Comparison of ENCODE assay signal across 8 cellular contexts in the genomic region with DNA sequence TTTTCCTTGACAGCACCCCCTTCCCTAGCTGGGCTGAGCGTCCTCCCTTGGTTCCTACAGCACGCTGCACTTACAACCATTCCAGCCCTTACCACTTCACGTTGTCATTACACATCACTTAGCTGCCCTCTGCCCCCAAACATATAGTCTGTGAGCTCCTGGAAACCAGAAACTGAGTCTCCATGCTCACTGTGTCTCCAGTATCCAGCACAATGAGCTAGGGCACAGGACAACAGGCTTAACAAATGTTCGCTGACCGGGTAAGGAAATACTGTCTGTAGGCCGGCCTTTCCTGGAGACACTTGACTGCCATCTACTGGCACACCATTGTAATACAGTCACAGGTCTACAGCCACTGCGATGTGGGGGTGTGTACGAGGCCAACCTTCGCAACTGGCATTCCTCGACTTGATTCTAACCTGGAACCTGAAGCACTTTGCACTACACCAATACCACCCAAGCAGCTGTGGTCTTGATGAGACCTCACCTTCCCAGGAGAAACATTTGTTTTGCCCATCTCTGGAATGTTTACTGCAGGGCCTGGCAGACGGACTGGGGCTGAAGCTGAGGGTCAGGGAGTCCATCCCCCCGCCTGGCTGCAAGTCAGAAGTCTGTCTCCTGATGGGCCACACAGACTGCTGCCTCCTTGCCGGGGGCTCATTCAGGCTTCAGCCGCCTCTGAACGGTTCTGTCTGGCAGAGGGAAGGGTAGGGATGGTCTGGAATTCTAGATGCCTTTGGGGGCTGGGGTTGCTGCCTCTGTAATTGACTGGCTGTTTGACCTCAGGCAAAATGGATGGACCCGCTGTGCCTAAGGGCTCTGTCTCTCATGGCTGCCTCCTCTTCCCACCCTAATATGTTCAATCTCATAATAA.
DNase-seq lines count a peak whose midpoint lies in the region; ATAC-seq, FAIRE-seq and TF ChIP-seq lines count a peak whose summit lies in the region.

No MANE protein-coding gene starts in this region.

- TF ChIP-seq RAD21 in SK-N-SH (IDR thresholded peaks at IDR 0.05; ENCODE audit: low read length): peak; percentile 96

- H2AFZ ChIP-seq in SK-N-SH (ENCODE audit: low read depth): no peak overlapping the region

- in situ Hi-C loops in brain microvascular endothelial cell (cut with HindIII; ENCODE audit: low pct_ligation_motif_present, low sequenced_read_pairs): no loop called here

- TF ChIP-seq CTCF in SK-N-SH (IDR thresholded peaks at IDR 0.05) (peak; percentile 72), brain microvascular endothelial cell (IDR thresholded peaks at IDR 0.05; ENCODE audit: low read depth, low read length, missing control alignments) (peak; percentile 90)

- no peaks in the 10 kb centered on the region for H3K79me2 ChIP-seq in SK-N-SH (ENCODE audit: insufficient read depth)

- H3K27me3 ChIP-seq in SK-N-SH (ENCODE audit: insufficient read depth): no peaks in the 10 kb centered on the region
- no peaks in the 10 kb centered on the region for H3K27me3 ChIP-seq in brain microvascular endothelial cell (replicated peaks)
- no peaks in the 10 kb centered on the region for H3K27me3 ChIP-seq in iPS DF 6.9 (ENCODE audit: control insufficient read depth, insufficient read depth, low read length)
- H3K27me3 ChIP-seq in small intestine (ENCODE audit: control insufficient read depth in 2 of 2, insufficient read depth in 2 of 2, low read length in 2 of 2): no peaks in the 10 kb centered on the region

- peak overlapping the region in 1 of 2 experiments; percentile 71; a peak in 2 of 4 replicates for H3K27ac ChIP-seq in SK-N-SH (ENCODE audit: low read depth in 2 of 2, low read length in 1 of 2)
- no peak overlapping the region for H3K27ac ChIP-seq in brain microvascular endothelial cell
- no peak overlapping the region for H3K27ac ChIP-seq in iPS DF 6.9 (ENCODE audit: low read length)
- no peak overlapping the region for H3K27ac ChIP-seq in small intestine (ENCODE audit: low read depth in 1 of 2, low read length in 1 of 2)

- FAIRE-seq in small intestine (lab: Jason Lieb, UNC): no peak

- WGBS in SK-N-SH (ENCODE audit: low lambda C conversion rate): 25% methylated on average over 15 of the region's 16 CpGs
- no CpG with 5 or more reads among the region's 16 CpGs for WGBS in iPS DF 6.9 (ENCODE audit: insufficient coverage, insufficient read length)
- WGBS in small intestine, 3 donors: 29 to 37% (median 32%) methylated on average over 16 of the region's 16 CpGs

- no peak for TF ChIP-seq EP300 in SK-N-SH (IDR thresholded peaks at IDR 0.05; ENCODE audit: borderline replicate concordance in 1 of 2, low read depth in 1 of 2, low read length in 1 of 2)

- H3K9me3 ChIP-seq in SK-N-SH (no peaks in the 10 kb centered on the region), iPS DF 6.9 (ENCODE audit: control insufficient read depth, insufficient read depth, low read length) (no peaks in the 10 kb centered on the region), small intestine (ENCODE audit: control insufficient read depth, low read depth) (no peaks in the 10 kb centered on the region)

- no peaks in the 10 kb centered on the region for H4K20me1 ChIP-seq in SK-N-SH (ENCODE audit: insufficient read depth)

- H3K36me3 ChIP-seq in SK-N-SH (replicated peaks in 1 of 2; ENCODE audit: control insufficient read depth in 1 of 2, insufficient read depth in 2 of 2, low read length in 1 of 2): no peaks in the 10 kb centered on the region
- H3K36me3 ChIP-seq in brain microvascular endothelial cell (replicated peaks): no peaks in the 10 kb centered on the region
- H3K36me3 ChIP-seq in iPS DF 6.9 (ENCODE audit: control insufficient read depth, insufficient read depth, low read length): peaks cover 7% of the 10 kb centered on the region; the same call in 1 of the 2 replicates
- H3K36me3 ChIP-seq in small intestine (ENCODE audit: control insufficient read depth in 2 of 2, insufficient read depth in 2 of 2, low read length in 2 of 2): no peaks in the 10 kb centered on the region

- H3K4me1 ChIP-seq in SK-N-SH (ENCODE audit: control insufficient read depth in 1 of 2, insufficient read depth in 2 of 2, low read depth in 1 of 2, low read length in 1 of 2) (peaks cover 0 to 23% of the 10 kb centered on the region in 2 experiments; a peak in 1 of 4 replicates), iPS DF 6.9 (ENCODE audit: control insufficient read depth, insufficient read depth, low read length) (peaks cover 5% of the 10 kb centered on the region), small intestine (ENCODE audit: control insufficient read depth in 2 of 2, insufficient read depth in 1 of 2, low read depth in 1 of 2, low read length in 1 of 2) (no peaks in the 10 kb centered on the region)

- no peaks in the 10 kb centered on the region for H3K9me2 ChIP-seq in SK-N-SH

- no peak overlapping the region for H3K4me2 ChIP-seq in SK-N-SH

- CTCF ChIA-PET in SK-N-SH (lab: Yijun Ruan, JAX): interaction anchor here (0.5 to 5.9 kb wide), 94 partner anchors 8 to 895 kb away, joined by 3 to 92 read pairs (median 4); partner anchors contain the start of genes FBXO7 and TIMP3

- ATAC-seq in HG03378 (IDR thresholded peaks at IDR 0.05; ENCODE audit: unreplicated experiment): no peak

- H3K4me3 ChIP-seq in SK-N-SH (ENCODE audit: low read depth in 2 of 2, low read length in 1 of 2) (no peak overlapping the region; a peak in 1 of 4 replicates), brain microvascular endothelial cell (ENCODE audit: low read depth, low read length) (no peak overlapping the region), iPS DF 6.9 (ENCODE audit: low read length) (no peak overlapping the region), small intestine (ENCODE audit: low read depth in 1 of 2, low read length in 2 of 2) (no peak overlapping the region)

- POLR2A ChIA-PET in SK-N-SH (lab: Yijun Ruan, JAX): interaction anchor here (0.9 to 1.3 kb wide), 3 partner anchors 106 to 457 kb away, joined by 3 to 5 read pairs (median 4); no protein-coding TSS in a partner anchor

- H3K9ac ChIP-seq in SK-N-SH: no peak overlapping the region

- H3F3A ChIP-seq in SK-N-SH (replicated peaks; ENCODE audit: insufficient read depth): no peaks in the 10 kb centered on the region

- DNase-seq in EL (peak; percentile 75), LHCN-M2 (ENCODE audit: low read depth) (peak; percentile 64), SK-N-SH (peak; percentile 77), brain microvascular endothelial cell (peak; percentile 71), iPS DF 6.9 (ENCODE audit: low read depth, low spot score) (peak; percentile 89), small intestine (peak; percentile 84), T-helper 9 cell (no peak)

TF ChIP-seq in SK-N-SH, 30 proteins besides CTCF, POLR2A, EP300 and RAD21:
- TF ChIP-seq CHD2 (IDR thresholded peaks at IDR 0.05; ENCODE audit: low read length, partially characterized antibody): peak; percentile 32
- peak; percentile 87 for TF ChIP-seq SMC3 (IDR thresholded peaks at IDR 0.05; ENCODE audit: low read depth, low read length)
- no peak for TF ChIP-seq PBX3 (IDR thresholded peaks at IDR 0.05)
- no peak for TF ChIP-seq TAF1 (IDR thresholded peaks at IDR 0.05; ENCODE audit: borderline replicate concordance, low read depth, low read length)
- no peak for TF ChIP-seq MXI1 (IDR thresholded peaks at IDR 0.05; ENCODE audit: low read depth, low read length)
- no peak for TF ChIP-seq RFX5 (IDR thresholded peaks at IDR 0.05; ENCODE audit: low read length)
- TF ChIP-seq POLR2AphosphoS5 (IDR thresholded peaks at IDR 0.05; ENCODE audit: low read depth, low read length): no peak
- peak; percentile 46; the same call in 1 of the 2 replicates for TF ChIP-seq RCOR1 (IDR thresholded peaks at IDR 0.05; ENCODE audit: low read length)
